In genomic region chr9:129225815-129226214, GRCh38 we compare ENCODE assay signal across 8 cellular contexts. TPM values are rescaled to one million over a fixed set of nuclear protein-coding genes. Genes with fewer than 3 reads are reported as not detected.
DNase-seq lines count a peak whose midpoint lies in the region; ATAC-seq, FAIRE-seq and TF ChIP-seq lines count a peak whose summit lies in the region.

No MANE protein-coding gene starts in this region.

- intact Hi-C loops in lower lobe of right lung (cut with DNase I), result no loop called here

- peaks cover 34 to 54% (median 35%) of the 10 kb centered on the region in 3 donors for H3K4me1 Mint-ChIP-seq in CD8-positive, alpha-beta memory T cell
- H3K4me1 Mint-ChIP-seq in stimulated activated naive B cell treated with anti-CD40 and anti-IgM and Interleukin-4, amounts not matched to agents 10 μg/mL and 1 μg/mL and 100 μg/mL, for 72 hours, result peaks cover 16 to 22% of the 10 kb centered on the region in 2 donors

- DNase-seq in CD8-positive, alpha-beta memory T cell, result peak; percentile 25 to 70 (median 38)
- DNase-seq in RWPE2 (ENCODE audit: low spot score) (peak; percentile 86), cardiac fibroblast (ENCODE audit: low read depth in 2 of 2) (peak; percentile 86 to 99), lower lobe of right lung (peak; percentile 57), urothelium cell line (ENCODE audit: low spot score) (peak; percentile 95)
- DNase-seq in stimulated activated naive B cell treated with anti-CD40 and anti-IgM and Interleukin-4, amounts not matched to agents 10 μg/mL and 1 μg/mL and 100 μg/mL, for 72 hours, result no peak

- no peaks in the 10 kb centered on the region for H3K36me3 Mint-ChIP-seq in CD8-positive, alpha-beta memory T cell
- H3K36me3 Mint-ChIP-seq in stimulated activated naive B cell treated with anti-CD40 and anti-IgM and Interleukin-4, amounts not matched to agents 10 μg/mL and 1 μg/mL and 100 μg/mL, for 72 hours, result no peaks in the 10 kb centered on the region

- H3K27ac Mint-ChIP-seq in CD8-positive, alpha-beta memory T cell, result peak overlapping the region in 7 of 8 donors; percentile 66 to 96 (median 86)
- no peak overlapping the region for H3K27ac Mint-ChIP-seq in stimulated activated naive B cell treated with anti-CD40 and anti-IgM and Interleukin-4, amounts not matched to agents 10 μg/mL and 1 μg/mL and 100 μg/mL, for 72 hours

- H3K9me3 Mint-ChIP-seq in CD8-positive, alpha-beta memory T cell, result no peaks in the 10 kb centered on the region
- H3K9me3 Mint-ChIP-seq in stimulated activated naive B cell treated with anti-CD40 and anti-IgM and Interleukin-4, amounts not matched to agents 10 μg/mL and 1 μg/mL and 100 μg/mL, for 72 hours, result no peaks in the 10 kb centered on the region

- H3K9me3 ChIP-seq in CD8-positive, alpha-beta memory T cell (ENCODE audit: low read length), result no peaks in the 10 kb centered on the region
- no peaks in the 10 kb centered on the region for H3K9me3 ChIP-seq in RWPE2 (ENCODE audit: severe bottlenecking)
- no peaks in the 10 kb centered on the region for H3K9me3 ChIP-seq in lower lobe of right lung

- H3K36me3 ChIP-seq in CD8-positive, alpha-beta memory T cell (ENCODE audit: insufficient read depth, low read length), result no peaks in the 10 kb centered on the region
- H3K36me3 ChIP-seq in RWPE2 (ENCODE audit: low read depth) (no peaks in the 10 kb centered on the region), lower lobe of right lung (no peaks in the 10 kb centered on the region)

- ATAC-seq in RWPE2 (ENCODE audit: low read depth), result peak; percentile 80
- peak; percentile 72 to 74 for ATAC-seq in lower lobe of right lung
- ATAC-seq in GM21737 (IDR thresholded peaks at IDR 0.05; ENCODE audit: unreplicated experiment), result no peak
- no peak for ATAC-seq in stimulated activated naive B cell treated with anti-CD40 and anti-IgM and Interleukin-4, amounts not matched to agents 10 μg/mL and 1 μg/mL and 100 μg/mL, for 72 hours (replicated peaks)
- no peak for ATAC-seq in HG03439 (IDR thresholded peaks at IDR 0.05; ENCODE audit: unreplicated experiment)

- no peaks in the 10 kb centered on the region for H3K27me3 ChIP-seq in CD8-positive, alpha-beta memory T cell (ENCODE audit: insufficient read depth, low read length, poor library complexity, severe bottlenecking)
- H3K27me3 ChIP-seq in RWPE2 (ENCODE audit: insufficient read depth, poor library complexity, severe bottlenecking) (no peaks in the 10 kb centered on the region), lower lobe of right lung (ENCODE audit: low read depth) (no peaks in the 10 kb centered on the region)

- peaks cover 28% of the 10 kb centered on the region for H3K4me1 ChIP-seq in CD8-positive, alpha-beta memory T cell (ENCODE audit: insufficient read depth, low read length)
- H3K4me1 ChIP-seq in RWPE2 (ENCODE audit: insufficient read depth, poor library complexity, severe bottlenecking) (peaks cover 6% of the 10 kb centered on the region), lower lobe of right lung (peaks cover 10% of the 10 kb centered on the region)

- peak; percentile 91 for FAIRE-seq in urothelium cell line (lab: Jason Lieb, UNC)

- peak overlapping the region in 4 of 7 donors; percentile 55 to 85 (median 60) for H3K4me3 Mint-ChIP-seq in CD8-positive, alpha-beta memory T cell
- H3K4me3 Mint-ChIP-seq in stimulated activated naive B cell treated with anti-CD40 and anti-IgM and Interleukin-4, amounts not matched to agents 10 μg/mL and 1 μg/mL and 100 μg/mL, for 72 hours, result no peak overlapping the region

- H3K27me3 Mint-ChIP-seq in CD8-positive, alpha-beta memory T cell, result no peaks in the 10 kb centered on the region
- peaks cover 60 to 67% of the 10 kb centered on the region in 2 donors for H3K27me3 Mint-ChIP-seq in stimulated activated naive B cell treated with anti-CD40 and anti-IgM and Interleukin-4, amounts not matched to agents 10 μg/mL and 1 μg/mL and 100 μg/mL, for 72 hours

- no peak overlapping the region for H3K27ac ChIP-seq in CD8-positive, alpha-beta memory T cell (ENCODE audit: low read depth, low read length)
- H3K27ac ChIP-seq in RWPE2 (ENCODE audit: poor library complexity, severe bottlenecking) (peak overlapping the region; percentile 25), lower lobe of right lung (peak overlapping the region; percentile 68)

- H3K4me3 ChIP-seq in CD8-positive, alpha-beta memory T cell (ENCODE audit: low read length), result no peak overlapping the region
- H3K4me3 ChIP-seq in RWPE2 (ENCODE audit: severe bottlenecking), result no peak overlapping the region
- H3K4me3 ChIP-seq in cardiac fibroblast (replicated peaks in 1 of 2; ENCODE audit: low read depth in 2 of 2, low read length in 2 of 2), result no peak overlapping the region
- H3K4me3 ChIP-seq in lower lobe of right lung, result no peak overlapping the region

- CTCF ChIA-PET in CD8-positive, alpha-beta memory T cell (lab: Charles Lee), result interaction anchor here (1.1 kb wide), 1 partner anchor 51 kb away, joined by 3 read pairs; no protein-coding TSS in a partner anchor

- POLR2A ChIA-PET in CD8-positive, alpha-beta memory T cell (lab: Charles Lee), result interaction anchor here (0.6 to 1.2 kb wide), 3 partner anchors 11 to 264 kb away, joined by 3 to 4 read pairs (median 3); no protein-coding TSS in a partner anchor

- TF ChIP-seq CTCF in RWPE2 (IDR thresholded peaks at IDR 0.05; ENCODE audit: poor library complexity, severe bottlenecking), result no peak
- TF ChIP-seq CTCF in cardiac fibroblast (IDR thresholded peaks at IDR 0.05; ENCODE audit: low read depth, low read length), result no peak
- TF ChIP-seq CTCF in lower lobe of right lung (IDR thresholded peaks at IDR 0.05), result no peak

RNA-seq across cellular contexts. Expression of gene IER5L, which starts 47.8 kb away (rescaled TPM):
- 1 to 10 TPM; 2.8 to 3.0 TPM for total RNA-seq in CD8-positive, alpha-beta memory T cell
- 0.16 TPM for polyA plus RNA-seq in CD8-positive, alpha-beta memory T cell
- 8.7 TPM for total RNA-seq in lower lobe of right lung

Comparison
In these comparisons a context has a peak if more than half of its experiments do, and no peak if none do; other contexts are left out.
1. H3K4me3 Mint-ChIP-seq: peak in CD8-positive, alpha-beta memory T cell (4 of 7); none in stimulated activated naive B cell treated with anti-CD40 and anti-IgM and Interleukin-4, amounts not matched to agents 10 μg/mL and 1 μg/mL and 100 μg/mL, for 72 hours (0 of 2).
2. ATAC-seq: peak in RWPE2 (single experiment) and lower lobe of right lung (2 of 2); none in GM21737 (single experiment), stimulated activated naive B cell treated with anti-CD40 and anti-IgM and Interleukin-4, amounts not matched to agents 10 μg/mL and 1 μg/mL and 100 μg/mL, for 72 hours (0 of 2) and HG03439 (single experiment).